ENCODE assay signal across 9 cellular contexts in the genomic region with DNA sequence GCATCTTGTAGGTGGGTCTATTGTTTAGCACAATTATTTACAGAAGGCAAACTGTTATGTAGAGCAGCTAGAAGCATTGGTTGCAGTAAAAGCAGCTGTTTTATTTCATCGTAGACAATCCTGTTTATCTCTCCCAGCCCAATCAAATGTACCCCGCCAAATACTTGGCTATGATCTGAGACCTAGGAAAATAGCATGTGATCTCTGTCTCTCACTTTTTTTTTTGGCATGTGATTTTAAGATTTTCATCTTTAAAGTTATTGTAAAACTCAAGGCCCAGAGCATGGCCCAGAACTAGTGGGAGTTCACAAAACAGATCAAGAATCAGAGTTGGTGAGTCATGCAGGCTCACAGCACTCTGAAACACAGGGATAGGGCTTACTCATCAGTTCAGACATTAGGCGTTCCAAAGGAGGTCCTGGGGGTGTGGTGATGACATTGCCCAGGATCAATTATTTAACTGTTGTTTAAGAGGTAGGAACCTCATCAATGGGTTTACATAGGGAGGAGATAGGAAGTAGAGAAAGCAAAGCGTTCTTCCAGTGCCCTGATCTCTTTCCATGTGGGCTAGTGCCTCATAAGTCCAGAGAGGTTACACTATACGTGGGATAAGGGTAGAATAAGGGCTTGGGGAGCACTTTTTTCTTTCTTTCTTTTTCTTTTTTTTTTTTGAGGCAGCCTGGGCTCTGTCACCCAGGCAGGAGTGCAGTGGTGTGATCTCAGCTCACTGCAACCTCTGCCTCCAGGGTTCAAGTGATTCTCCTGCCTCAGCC. TPM values are rescaled to one million over a fixed set of nuclear protein-coding genes. Genes with fewer than 3 reads are reported as not detected.
DNase-seq lines count a peak whose midpoint lies in the region; ATAC-seq and TF ChIP-seq lines count a peak whose summit lies in the region.
"Had no signal": no experiment of that assay in that cellular context is flagged by ENCODE, and none has a peak within 500 bp of the region (broad histone marks: within the 10 kb centered on the region; RNA-seq: fewer than 3 reads in every experiment).

No MANE protein-coding gene starts in this region.

- no peaks in the 10 kb centered on the region for H3K9me3 ChIP-seq in prostate gland
- H3K9me3 ChIP-seq: thyroid gland had no signal

- peaks cover 0 to 4% (median 2%) of the 10 kb centered on the region in 9 donors for H3K9me3 Mint-ChIP-seq in naive thymus-derived CD8-positive, alpha-beta T cell

- no peak overlapping the region for H3K4me3 ChIP-seq in prostate gland
- H3K4me3 ChIP-seq: thyroid gland had no signal

- DNase-seq in GM04503 (ENCODE audit: low read depth) (peak; percentile 63), RKO (ENCODE audit: low spot score) (peak; percentile 82), fibroblast of the conjunctiva (ENCODE audit: low read depth) (peak; percentile 63), prostate gland (ENCODE audit: low spot score) (no peak), DMS79 (lab: John Stamatoyannopoulos, UW) (no peak), hippocampal formation (lab: John Stamatoyannopoulos, UW) (no peak)
- DNase-seq in naive thymus-derived CD8-positive, alpha-beta T cell = no peak
- DNase-seq: thyroid gland had no signal

- H3K4me1 Mint-ChIP-seq in naive thymus-derived CD8-positive, alpha-beta T cell = peaks cover 0 to 5% (median 0%) of the 10 kb centered on the region in 4 donors

- no peak overlapping the region for H3K27ac Mint-ChIP-seq in naive thymus-derived CD8-positive, alpha-beta T cell

- intact Hi-C loops in prostate gland (cut with DNase I) = no loop called here

- H3K27me3 ChIP-seq in prostate gland (replicated peaks; ENCODE audit: insufficient read depth) = no peaks in the 10 kb centered on the region
- H3K27me3 ChIP-seq: thyroid gland had no signal

- no peaks in the 10 kb centered on the region for H3K4me1 ChIP-seq in prostate gland (replicated peaks)
- H3K4me1 ChIP-seq: thyroid gland had no signal

- POLR2A ChIA-PET in naive thymus-derived CD8-positive, alpha-beta T cell (lab: Charles Lee) = no interaction called here

- H3K36me3 ChIP-seq in prostate gland = no peaks in the 10 kb centered on the region
- H3K36me3 ChIP-seq: thyroid gland had no signal

- ATAC-seq in GM21737 (IDR thresholded peaks at IDR 0.05; ENCODE audit: unreplicated experiment) = no peak
- ATAC-seq in naive thymus-derived CD8-positive, alpha-beta T cell = no peak

- 49% methylated on average over 5 of the region's 5 CpGs for WGBS in prostate gland

- H3K27me3 Mint-ChIP-seq in naive thymus-derived CD8-positive, alpha-beta T cell = no peaks in the 10 kb centered on the region

- H3K36me3 Mint-ChIP-seq in naive thymus-derived CD8-positive, alpha-beta T cell = peaks cover 8 to 26% (median 11%) of the 10 kb centered on the region in 3 donors

- no peak for TF ChIP-seq POLR2A in prostate gland (IDR thresholded peaks at IDR 0.05)

- H3K27ac ChIP-seq in prostate gland = peak overlapping the region; percentile 16 to 18
- H3K27ac ChIP-seq: thyroid gland had no signal

- no peak overlapping the region for H3K4me3 Mint-ChIP-seq in naive thymus-derived CD8-positive, alpha-beta T cell

- no peak for TF ChIP-seq CTCF in prostate gland (IDR thresholded peaks at IDR 0.05)

RNA-seq across cellular contexts. Expression of a gene that starts 40.3 kb away (rescaled TPM):
- total RNA-seq in prostate gland = 1 to 10 TPM; 1.9 to 3.8 TPM
- total RNA-seq in naive thymus-derived CD8-positive, alpha-beta T cell = 1 to 10 TPM; 3.1 to 3.6 TPM
- 1 to 10 TPM; 1.2 to 3.1 (median 2.2) TPM for polyA plus RNA-seq in naive thymus-derived CD8-positive, alpha-beta T cell

Comparison
In these comparisons a context has a peak if more than half of its experiments do, and no peak if none do; other contexts are left out.
1. DNase-seq: peak in GM04503 (single experiment), RKO (single experiment) and fibroblast of the conjunctiva (single experiment); none in prostate gland (single experiment), DMS79 (single experiment), naive thymus-derived CD8-positive, alpha-beta T cell (0 of 10) and hippocampal formation (0 of 2).